In the genomic region with DNA sequence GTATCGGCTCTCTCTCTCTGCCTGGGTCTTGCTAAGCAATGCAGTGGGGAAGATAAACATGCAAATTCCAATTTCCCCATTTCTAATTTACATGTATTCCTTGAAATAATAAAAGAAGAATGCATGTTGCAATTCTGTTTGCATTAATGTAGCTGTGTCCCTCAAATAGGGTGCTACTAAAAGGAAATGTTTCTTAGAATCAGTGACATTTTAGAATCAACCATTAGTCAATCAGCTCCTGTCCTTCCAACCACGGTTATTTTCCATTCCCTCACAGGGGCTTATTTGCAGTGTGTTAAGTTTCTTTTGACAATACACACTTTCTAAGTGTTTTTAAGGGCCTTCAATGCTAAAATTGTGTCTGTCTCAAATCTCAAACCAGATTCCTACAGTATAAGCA, we compare ENCODE assay signal across 26 cellular contexts. TPM values are rescaled to one million over a fixed set of nuclear protein-coding genes. Genes with fewer than 3 reads are reported as not detected.
A peak's percentile ranks its signal among the peaks of the same experiment; 100 is the strongest.
DNase-seq lines count a peak whose midpoint lies in the region; ATAC-seq and TF ChIP-seq lines count a peak whose summit lies in the region.
"Had no signal": no experiment of that assay in that cellular context is flagged by ENCODE, and none has a peak within 500 bp of the region (broad histone marks: within the 10 kb centered on the region; RNA-seq: fewer than 3 reads in every experiment).

No MANE protein-coding gene starts in this region.

- 38% methylated on average over 2 of the region's 2 CpGs for WGBS in smooth muscle cell (ENCODE audit: low lambda C conversion rate)

- H3F3A ChIP-seq in smooth muscle cell (ENCODE audit: low read depth) = peaks cover 15% of the 10 kb centered on the region

- TF ChIP-seq CTCF in activated CD8-positive, alpha-beta T cell treated with anti-CD3 and anti-CD28 coated beads for 36 hours (IDR thresholded peaks at IDR 0.05) = no peak
- no peak for TF ChIP-seq CTCF in smooth muscle cell (IDR thresholded peaks at IDR 0.05; ENCODE audit: borderline replicate concordance, insufficient read depth, poor library complexity, severe bottlenecking)
- TF ChIP-seq CTCF in vagina (IDR thresholded peaks at IDR 0.05) = no peak

- TF ChIP-seq POLR2A in vagina (IDR thresholded peaks at IDR 0.05) = no peak

- H3K36me3 ChIP-seq in smooth muscle cell (ENCODE audit: low read depth) (no peaks in the 10 kb centered on the region), vagina (no peaks in the 10 kb centered on the region)
- H3K36me3 ChIP-seq: left lung, pancreas had no signal

- no peak overlapping the region for H2AFZ ChIP-seq in smooth muscle cell (ENCODE audit: low read depth)

- DNase-seq in activated CD8-positive, alpha-beta T cell treated with anti-CD3 and anti-CD28 coated beads for 36 hours = peak; percentile 55
- DNase-seq in activated CD8-positive, alpha-beta T cell treated with anti-CD3 and anti-CD28 coated beads, Interleukin-2, amount 10 ng/mL, durations not matched to agents 7 days and 5 days = no peak
- DNase-seq in iris pigment epithelial cell (ENCODE audit: low read depth) (peak; percentile 38), smooth muscle cell (lab: John Stamatoyannopoulos, UW; ENCODE audit: unreplicated experiment) (no peak), vagina (ENCODE audit: extremely low spot score in 2 of 2) (no peak), NCI-H1105 treated with DMSO at 0.1 percent for 48 hours (lab: John Stamatoyannopoulos, UW) (no peak)
- DNase-seq in activated naive CD4-positive, alpha-beta T cell treated with anti-CD3 and anti-CD28 coated beads, Interleukin-2, amount 50 U/mL, for 16 hours = no peak
- DNase-seq: activated CD4-positive, alpha-beta T cell treated with anti-CD3 and anti-CD28 coated beads, Interleukin-2, amount 10 ng/mL, durations not matched to agents 24 days and 14 days; CD4-positive, alpha-beta T cell; cerebellar nuclear complex; foreskin melanocyte; HFFc6; hippocampal formation; left lung; natural killer cell; NCI-H2081 treated with DMSO at 0.1 percent for 48 hours; NCI-H345; NCI-H748 treated with DMSO at 0.1 percent for 48 hours; pancreas; stimulated activated CD8-positive, alpha-beta memory T cell treated with anti-CD3 and anti-CD28 coated beads, Interleukin-4, amount 100 ng/mL, for 48 hours had no signal

- peak overlapping the region; percentile 68 for H3K27ac Mint-ChIP-seq in activated CD8-positive, alpha-beta T cell treated with anti-CD3 and anti-CD28 coated beads for 36 hours
- H3K27ac Mint-ChIP-seq in activated CD8-positive, alpha-beta T cell treated with anti-CD3 and anti-CD28 coated beads, Interleukin-2, amount 10 ng/mL, durations not matched to agents 7 days and 5 days = no peak overlapping the region
- H3K27ac Mint-ChIP-seq: activated CD4-positive, alpha-beta T cell treated with anti-CD3 and anti-CD28 coated beads, Interleukin-2, amount 10 ng/mL, durations not matched to agents 24 days and 14 days; activated naive CD4-positive, alpha-beta T cell treated with anti-CD3 and anti-CD28 coated beads, Interleukin-2, amount 50 U/mL, for 24 hours; CD4-positive, alpha-beta T cell; HFFc6; natural killer cell; T-helper 2 cell treated with Interferon-gamma antibody and Interleukin-4, amounts not matched to agents 5 μg/mL and 100 μg/mL, for 36 hours had no signal

- H3K27ac ChIP-seq in smooth muscle cell (ENCODE audit: low read depth) (peak overlapping the region; percentile 71), vagina (peak overlapping the region; percentile 51)
- H3K27ac ChIP-seq: 22Rv1, pancreas, VCaP had no signal

- H3K4me1 Mint-ChIP-seq in activated CD8-positive, alpha-beta T cell treated with anti-CD3 and anti-CD28 coated beads for 36 hours (ENCODE audit: low read depth) = peaks cover 15% of the 10 kb centered on the region
- H3K4me1 Mint-ChIP-seq in activated CD8-positive, alpha-beta T cell treated with anti-CD3 and anti-CD28 coated beads, Interleukin-2, amount 10 ng/mL, durations not matched to agents 7 days and 5 days (ENCODE audit: low read depth) = peaks cover 8% of the 10 kb centered on the region
- H3K4me1 Mint-ChIP-seq: activated naive CD4-positive, alpha-beta T cell treated with anti-CD3 and anti-CD28 coated beads, Interleukin-2, amount 50 U/mL, for 24 hours had no signal

- H3K9me3 ChIP-seq in smooth muscle cell (replicated peaks; ENCODE audit: low read depth) (no peaks in the 10 kb centered on the region), vagina (no peaks in the 10 kb centered on the region)
- H3K9me3 ChIP-seq: left lung, pancreas had no signal

- H3K9me3 Mint-ChIP-seq in activated CD8-positive, alpha-beta T cell treated with anti-CD3 and anti-CD28 coated beads for 36 hours = no peaks in the 10 kb centered on the region
- H3K9me3 Mint-ChIP-seq in activated CD8-positive, alpha-beta T cell treated with anti-CD3 and anti-CD28 coated beads, Interleukin-2, amount 10 ng/mL, durations not matched to agents 7 days and 5 days (ENCODE audit: insufficient read depth) = no peaks in the 10 kb centered on the region
- H3K9me3 Mint-ChIP-seq: activated CD4-positive, alpha-beta T cell treated with anti-CD3 and anti-CD28 coated beads, Interleukin-2, amount 10 ng/mL, durations not matched to agents 24 days and 14 days; activated naive CD4-positive, alpha-beta T cell treated with anti-CD3 and anti-CD28 coated beads, Interleukin-2, amount 50 U/mL, for 24 hours; CD4-positive, alpha-beta T cell; HFFc6; natural killer cell; T-helper 2 cell treated with Interferon-gamma antibody and Interleukin-4, amounts not matched to agents 5 μg/mL and 100 μg/mL, for 36 hours had no signal

- H3K4me1 ChIP-seq in smooth muscle cell (ENCODE audit: low read depth) (peaks cover 27% of the 10 kb centered on the region), vagina (peaks cover 13% of the 10 kb centered on the region)

- peaks cover 14% of the 10 kb centered on the region for H3K27me3 Mint-ChIP-seq in activated CD8-positive, alpha-beta T cell treated with anti-CD3 and anti-CD28 coated beads for 36 hours
- peaks cover 10% of the 10 kb centered on the region for H3K27me3 Mint-ChIP-seq in activated CD8-positive, alpha-beta T cell treated with anti-CD3 and anti-CD28 coated beads, Interleukin-2, amount 10 ng/mL, durations not matched to agents 7 days and 5 days (ENCODE audit: low read depth)
- H3K27me3 Mint-ChIP-seq: activated naive CD4-positive, alpha-beta T cell treated with anti-CD3 and anti-CD28 coated beads, Interleukin-2, amount 50 U/mL, for 24 hours had no signal

- no peaks in the 10 kb centered on the region for H3K36me3 Mint-ChIP-seq in activated CD8-positive, alpha-beta T cell treated with anti-CD3 and anti-CD28 coated beads for 36 hours (ENCODE audit: low read depth)
- H3K36me3 Mint-ChIP-seq in activated CD8-positive, alpha-beta T cell treated with anti-CD3 and anti-CD28 coated beads, Interleukin-2, amount 10 ng/mL, durations not matched to agents 7 days and 5 days (ENCODE audit: low read depth) = no peaks in the 10 kb centered on the region
- H3K36me3 Mint-ChIP-seq: activated naive CD4-positive, alpha-beta T cell treated with anti-CD3 and anti-CD28 coated beads, Interleukin-2, amount 50 U/mL, for 24 hours; natural killer cell had no signal

- H3K9ac ChIP-seq in smooth muscle cell (ENCODE audit: low read depth) = no peak overlapping the region

- no peak overlapping the region for H3K4me3 ChIP-seq in smooth muscle cell
- H3K4me3 ChIP-seq in vagina = no peak overlapping the region
- H3K4me3 ChIP-seq: left lung, pancreas had no signal

- ATAC-seq in activated CD8-positive, alpha-beta T cell treated with anti-CD3 and anti-CD28 coated beads for 36 hours = peak; percentile 79
- ATAC-seq in activated CD8-positive, alpha-beta T cell treated with anti-CD3 and anti-CD28 coated beads, Interleukin-2, amount 10 ng/mL, durations not matched to agents 7 days and 5 days = no peak
- ATAC-seq in GM21360 (IDR thresholded peaks at IDR 0.05; ENCODE audit: unreplicated experiment) = no peak
- ATAC-seq: natural killer cell, SK-N-SH treated with all-trans-retinoic acid at 6 μM for 48 hours had no signal

- peak overlapping the region; percentile 1 for H3K4me3 Mint-ChIP-seq in activated CD8-positive, alpha-beta T cell treated with anti-CD3 and anti-CD28 coated beads for 36 hours
- H3K4me3 Mint-ChIP-seq in activated CD8-positive, alpha-beta T cell treated with anti-CD3 and anti-CD28 coated beads, Interleukin-2, amount 10 ng/mL, durations not matched to agents 7 days and 5 days = no peak overlapping the region
- H3K4me3 Mint-ChIP-seq: activated CD4-positive, alpha-beta T cell treated with anti-CD3 and anti-CD28 coated beads, Interleukin-2, amount 10 ng/mL, durations not matched to agents 24 days and 14 days; activated naive CD4-positive, alpha-beta T cell treated with anti-CD3 and anti-CD28 coated beads, Interleukin-2, amount 50 U/mL, for 24 hours; CD4-positive, alpha-beta T cell; HFFc6; natural killer cell; T-helper 2 cell treated with Interferon-gamma antibody and Interleukin-4, amounts not matched to agents 5 μg/mL and 100 μg/mL, for 36 hours had no signal

- intact Hi-C loops in activated CD8-positive, alpha-beta T cell treated with anti-CD3 and anti-CD28 coated beads for 36 hours (cut with micrococcal nuclease) = no loop called here
- intact Hi-C loops in vagina (cut with DNase I) = no loop called here

- peak overlapping the region; percentile 73 for H3K4me2 ChIP-seq in smooth muscle cell

- H3K27me3 ChIP-seq in smooth muscle cell (ENCODE audit: low read depth) (no peaks in the 10 kb centered on the region), vagina (no peaks in the 10 kb centered on the region)
- H3K27me3 ChIP-seq: left lung, pancreas had no signal

- CTCF ChIA-PET in activated CD8-positive, alpha-beta T cell treated with anti-CD3 and anti-CD28 coated beads for 36 hours (lab: Charles Lee) = interaction anchor here (1.3 kb wide), 1 partner anchor 53 kb away, joined by 4 read pairs; no protein-coding TSS in a partner anchor
- CTCF ChIA-PET in activated CD8-positive, alpha-beta T cell treated with anti-CD3 and anti-CD28 coated beads, Interleukin-2, amount 10 ng/mL, durations not matched to agents 7 days and 5 days (lab: Charles Lee) = interaction anchor here (0.8 to 1.7 kb wide), 2 partner anchors 54 to 114 kb away, joined by 3 to 8 read pairs; no protein-coding TSS in a partner anchor

- H4K20me1 ChIP-seq in smooth muscle cell (ENCODE audit: low read depth) = peaks cover 62% of the 10 kb centered on the region

- POLR2A ChIA-PET in activated CD8-positive, alpha-beta T cell treated with anti-CD3 and anti-CD28 coated beads for 36 hours (lab: Charles Lee) = no interaction called here
- POLR2A ChIA-PET in activated CD8-positive, alpha-beta T cell treated with anti-CD3 and anti-CD28 coated beads, Interleukin-2, amount 10 ng/mL, durations not matched to agents 7 days and 5 days (lab: Charles Lee) = no interaction called here

- peaks cover 76% of the 10 kb centered on the region for H3K79me2 ChIP-seq in smooth muscle cell (ENCODE audit: low read depth)

RNA-seq across cellular contexts. Expression of gene AFAP1L2, which starts 46.7 kb away (rescaled TPM):
- 1 to 10 TPM; 4.9 to 6.3 TPM for total RNA-seq in activated CD8-positive, alpha-beta T cell treated with anti-CD3 and anti-CD28 coated beads for 36 hours
- 1 to 10 TPM; 4.0 to 4.8 TPM for total RNA-seq in activated CD8-positive, alpha-beta T cell treated with anti-CD3 and anti-CD28 coated beads, Interleukin-2, amount 10 ng/mL, durations not matched to agents 7 days and 5 days
- 36.7 and 47.2 TPM in 2 replicates for total RNA-seq in smooth muscle cell
- 35.4 and 43.3 TPM in 2 replicates for polyA plus RNA-seq in smooth muscle cell
- 29.5 TPM for total RNA-seq in vagina

Comparison
In these comparisons a context has a peak if more than half of its experiments do, and no peak if none do; other contexts are left out.
1. DNase-seq: peak in activated CD8-positive, alpha-beta T cell treated with anti-CD3 and anti-CD28 coated beads for 36 hours (single experiment) and iris pigment epithelial cell (single experiment); none in activated CD8-positive, alpha-beta T cell treated with anti-CD3 and anti-CD28 coated beads, Interleukin-2, amount 10 ng/mL, durations not matched to agents 7 days and 5 days (single experiment), smooth muscle cell (single experiment), vagina (0 of 2), activated naive CD4-positive, alpha-beta T cell treated with anti-CD3 and anti-CD28 coated beads, Interleukin-2, amount 50 U/mL, for 16 hours (single experiment) and NCI-H1105 treated with DMSO at 0.1 percent for 48 hours (single experiment).